14 cellular contexts compared by ENCODE assay signal in genomic region chr4:2789351-2789750, GRCh38. TPM values are rescaled to one million over a fixed set of nuclear protein-coding genes. Genes with fewer than 3 reads are reported as not detected.
DNase-seq lines count a peak whose midpoint lies in the region; ATAC-seq and TF ChIP-seq lines count a peak whose summit lies in the region.
"Had no signal": no experiment of that assay in that cellular context is flagged by ENCODE, and none has a peak within 500 bp of the region (broad histone marks: within the 10 kb centered on the region; RNA-seq: fewer than 3 reads in every experiment).

No MANE protein-coding gene starts in this region.

- H3K9me3 Mint-ChIP-seq in activated CD4-positive, alpha-beta T cell treated with anti-CD3 and anti-CD28 coated beads for 36 hours (ENCODE audit: low read depth) = no peaks in the 10 kb centered on the region
- no peaks in the 10 kb centered on the region for H3K9me3 Mint-ChIP-seq in CD8-positive, alpha-beta T cell
- H3K9me3 Mint-ChIP-seq in brain (peaks cover 0 to 4% (median 3%) of the 10 kb centered on the region in 5 experiments), nephron progenitor cell (peaks cover 4% of the 10 kb centered on the region)

- H3K4me3 ChIP-seq in CD8-positive, alpha-beta T cell (ENCODE audit: low read depth, low read length) = no peak overlapping the region
- H3K4me3 ChIP-seq in H7 (ENCODE audit: insufficient read depth, low read depth, low read length) = no peak overlapping the region
- H3K4me3 ChIP-seq: spleen, upper lobe of left lung had no signal

- peak overlapping the region; percentile 44 for H3K27ac Mint-ChIP-seq in activated CD4-positive, alpha-beta T cell treated with anti-CD3 and anti-CD28 coated beads for 36 hours
- H3K27ac Mint-ChIP-seq in CD8-positive, alpha-beta T cell = peak overlapping the region; percentile 82
- peak overlapping the region in 3 of 5 experiments; percentile 10 to 25 (median 22) for H3K27ac Mint-ChIP-seq in brain
- peak overlapping the region; percentile 72 for H3K27ac Mint-ChIP-seq in nephron progenitor cell

- no peak for ATAC-seq in activated CD4-positive, alpha-beta T cell treated with anti-CD3 and anti-CD28 coated beads for 36 hours
- no peak for ATAC-seq in CD8-positive, alpha-beta T cell
- ATAC-seq in HG02678 (IDR thresholded peaks at IDR 0.05; ENCODE audit: unreplicated experiment) = no peak
- ATAC-seq in GM19351 (IDR thresholded peaks at IDR 0.05; ENCODE audit: unreplicated experiment) = no peak

- no peaks in the 10 kb centered on the region for H3K9me3 ChIP-seq in CD8-positive, alpha-beta T cell (ENCODE audit: low read length)
- H3K9me3 ChIP-seq: upper lobe of left lung had no signal

- H3K27me3 Mint-ChIP-seq in activated CD4-positive, alpha-beta T cell treated with anti-CD3 and anti-CD28 coated beads for 36 hours = no peaks in the 10 kb centered on the region
- H3K27me3 Mint-ChIP-seq in CD8-positive, alpha-beta T cell (ENCODE audit: low read depth) = no peaks in the 10 kb centered on the region
- H3K27me3 Mint-ChIP-seq in brain (peaks cover 8% of the 10 kb centered on the region), nephron progenitor cell (ENCODE audit: low read depth, poor library complexity) (peaks cover 11% of the 10 kb centered on the region)

- no peaks in the 10 kb centered on the region for H3K27me3 ChIP-seq in CD8-positive, alpha-beta T cell (ENCODE audit: insufficient read depth, low read length)
- peaks cover 12% of the 10 kb centered on the region for H3K27me3 ChIP-seq in H7 (ENCODE audit: control insufficient read depth, insufficient read depth, low read length)
- H3K27me3 ChIP-seq: spleen, upper lobe of left lung had no signal

- H3K27ac ChIP-seq in CD8-positive, alpha-beta T cell (ENCODE audit: low read depth, low read length) = no peak overlapping the region

- H3K4me3 Mint-ChIP-seq in activated CD4-positive, alpha-beta T cell treated with anti-CD3 and anti-CD28 coated beads for 36 hours = no peak overlapping the region
- no peak overlapping the region for H3K4me3 Mint-ChIP-seq in CD8-positive, alpha-beta T cell
- H3K4me3 Mint-ChIP-seq in brain (peak overlapping the region in 1 of 5 experiments; percentile 20), nephron progenitor cell (no peak overlapping the region)

- H3K36me3 ChIP-seq in CD8-positive, alpha-beta T cell (ENCODE audit: insufficient read depth, low read length) = no peaks in the 10 kb centered on the region
- no peaks in the 10 kb centered on the region for H3K36me3 ChIP-seq in H7 (replicated peaks; ENCODE audit: control insufficient read depth, insufficient read depth, low read length)
- H3K36me3 ChIP-seq: spleen, upper lobe of left lung had no signal

- TF ChIP-seq CTCF in CD8-positive, alpha-beta T cell (IDR thresholded peaks at IDR 0.05) = no peak
- no peak for TF ChIP-seq CTCF in brain (conservative IDR thresholded peaks at IDR 0.05)
- no peak for TF ChIP-seq CTCF in nephron progenitor cell (IDR thresholded peaks at IDR 0.05)

- no peak for DNase-seq in activated CD4-positive, alpha-beta T cell treated with anti-CD3 and anti-CD28 coated beads for 36 hours
- no peak for DNase-seq in activated CD4-positive, alpha-beta T cell treated with anti-CD3 and anti-CD28 coated beads, Interleukin-2, amount 50 U/mL, for 4 hours
- DNase-seq in CD8-positive, alpha-beta T cell = peak in 2 of 7 experiments; percentile 8 to 45
- DNase-seq in nephron progenitor cell = no peak
- DNase-seq in H7 = no peak
- DNase-seq: effector CD8-positive, alpha-beta T cell; IMR-90; NCI-H524 treated with DMSO at 0.1 percent for 48 hours; stimulated activated naive CD4-positive, alpha-beta T cell had no signal

- H3K4me1 ChIP-seq in CD8-positive, alpha-beta T cell (ENCODE audit: insufficient read depth, low read length) = peaks cover 52% of the 10 kb centered on the region

- peaks cover 59% of the 10 kb centered on the region for H3K4me1 Mint-ChIP-seq in activated CD4-positive, alpha-beta T cell treated with anti-CD3 and anti-CD28 coated beads for 36 hours
- H3K4me1 Mint-ChIP-seq in CD8-positive, alpha-beta T cell (ENCODE audit: low read depth) = peaks cover 56% of the 10 kb centered on the region
- H3K4me1 Mint-ChIP-seq in brain = peaks cover 13% of the 10 kb centered on the region
- H3K4me1 Mint-ChIP-seq in nephron progenitor cell = peaks cover 26% of the 10 kb centered on the region

- CTCF ChIA-PET in activated CD4-positive, alpha-beta T cell treated with anti-CD3 and anti-CD28 coated beads for 36 hours (lab: Charles Lee) = no interaction called here
- CTCF ChIA-PET in CD8-positive, alpha-beta T cell (lab: Charles Lee) = no interaction called here

- intact Hi-C loops in activated CD4-positive, alpha-beta T cell treated with anti-CD3 and anti-CD28 coated beads for 36 hours (cut with DNase I, micrococcal nuclease) = no loop called here
- intact Hi-C loops in CD8-positive, alpha-beta T cell (cut with DNase I, micrococcal nuclease) = no loop called here

- no peaks in the 10 kb centered on the region for H3K36me3 Mint-ChIP-seq in activated CD4-positive, alpha-beta T cell treated with anti-CD3 and anti-CD28 coated beads for 36 hours (ENCODE audit: low read depth)
- no peaks in the 10 kb centered on the region for H3K36me3 Mint-ChIP-seq in CD8-positive, alpha-beta T cell
- H3K36me3 Mint-ChIP-seq in brain (no peaks in the 10 kb centered on the region), nephron progenitor cell (ENCODE audit: low read depth) (no peaks in the 10 kb centered on the region)

- POLR2A ChIA-PET in activated CD4-positive, alpha-beta T cell treated with anti-CD3 and anti-CD28 coated beads for 36 hours (lab: Charles Lee) = no interaction called here
- POLR2A ChIA-PET in CD8-positive, alpha-beta T cell (lab: Charles Lee) = no interaction called here

RNA-seq across cellular contexts. Expression of gene SH3BP2, which starts 3.5 kb away (rescaled TPM):
- 10 to 100 TPM; 63.3 to 68.3 TPM for total RNA-seq in activated CD4-positive, alpha-beta T cell treated with anti-CD3 and anti-CD28 coated beads for 36 hours
- 10 to 100 TPM; 22.4 to 24.8 TPM for total RNA-seq in CD8-positive, alpha-beta T cell
- polyA plus RNA-seq in brain (ENCODE audit: insufficient read depth, low read depth, low replicate concordance) = 30.3 TPM
- total RNA-seq in H7 (2014; rRNA removed; shearing (Covaris generic)) = 20.4 and 35.5 TPM in 2 replicates

RNA-seq across cellular contexts. Expression of gene TNIP2, which starts 33.2 kb away (rescaled TPM):
- total RNA-seq in activated CD4-positive, alpha-beta T cell treated with anti-CD3 and anti-CD28 coated beads for 36 hours = 10 to 100 TPM; 50.6 to 59.4 TPM
- 10 to 100 TPM; 50.9 to 56.5 TPM for total RNA-seq in CD8-positive, alpha-beta T cell
- 19.7 TPM for polyA plus RNA-seq in brain (ENCODE audit: insufficient read depth, low read depth, low replicate concordance)
- total RNA-seq in H7 (2014; rRNA removed; shearing (Covaris generic)) = 44.6 and 51.3 TPM in 2 replicates

RNA-seq across cellular contexts. Expression of gene ADD1, which starts 54.3 kb away (rescaled TPM):
- 100 to 1,000 TPM; 196 to 206 TPM for total RNA-seq in activated CD4-positive, alpha-beta T cell treated with anti-CD3 and anti-CD28 coated beads for 36 hours
- total RNA-seq in CD8-positive, alpha-beta T cell = 100 to 1,000 TPM; 129 TPM
- 408 TPM for polyA plus RNA-seq in brain (ENCODE audit: insufficient read depth, low read depth, low replicate concordance)
- 201 and 224 TPM in 2 replicates for total RNA-seq in H7 (2014; rRNA removed; shearing (Covaris generic))

Comparison
In these comparisons a context has a peak if more than half of its experiments do, and no peak if none do; other contexts are left out.
1. H3K27ac Mint-ChIP-seq: peak in every context shown above with its lines; median percentile 82 in CD8-positive, alpha-beta T cell; 72 in nephron progenitor cell; 44 in activated CD4-positive, alpha-beta T cell treated with anti-CD3 and anti-CD28 coated beads for 36 hours; 22 in brain.